ENCODE assay signal across 11 cellular contexts in genomic region chr14:71498151-71498734, GRCh38.
DNase-seq lines count a peak whose midpoint lies in the region; ATAC-seq and TF ChIP-seq lines count a peak whose summit lies in the region.
"Had no signal": no experiment of that assay in that cellular context is flagged by ENCODE, and none has a peak within 500 bp of the region (broad histone marks: within the 10 kb centered on the region; RNA-seq: fewer than 3 reads in every experiment).

No MANE protein-coding gene starts in this region.

- no peaks in the 10 kb centered on the region for H3K27me3 ChIP-seq in skeletal muscle satellite cell (ENCODE audit: control insufficient read depth, insufficient read depth, low read length)
- H3K27me3 ChIP-seq: heart left ventricle had no signal

- H3K4me1 Mint-ChIP-seq in activated CD4-positive, alpha-beta T cell treated with anti-CD3 and anti-CD28 coated beads for 36 hours, result peaks cover 16% of the 10 kb centered on the region

- peaks cover 23% of the 10 kb centered on the region for H3K4me1 ChIP-seq in skeletal muscle satellite cell (ENCODE audit: control insufficient read depth, insufficient read depth, low read length)

- H3K27ac Mint-ChIP-seq in activated CD4-positive, alpha-beta T cell treated with anti-CD3 and anti-CD28 coated beads for 36 hours, result no peak overlapping the region
- H3K27ac Mint-ChIP-seq: T-helper 1 cell treated with Interleukin-12 subunit alpha and Interleukin-12 subunit beta and Interleukin-4 antibody, amounts not matched to agents 30 μg/mL and 1 μg/mL, for 36 hours had no signal

- H3K9ac ChIP-seq in skeletal muscle satellite cell (ENCODE audit: low read depth, low read length), result peak overlapping the region; percentile 20

- H3K4me2 ChIP-seq in skeletal muscle satellite cell (ENCODE audit: low read length), result peak overlapping the region; percentile 3

- intact Hi-C loops in activated CD4-positive, alpha-beta T cell treated with anti-CD3 and anti-CD28 coated beads for 36 hours (cut with DNase I, micrococcal nuclease), result no loop called here

- CTCF ChIA-PET in activated CD4-positive, alpha-beta T cell treated with anti-CD3 and anti-CD28 coated beads for 36 hours (lab: Charles Lee), result interaction anchor here (0.9 to 1.2 kb wide), 4 partner anchors 10 to 55 kb away, joined by 3 to 4 read pairs (median 3); no protein-coding TSS in a partner anchor

- TF ChIP-seq CTCF in GM10266 (IDR thresholded peaks at IDR 0.05; ENCODE audit: control insufficient read depth, insufficient read depth, low read depth, missing control alignments), result no peak

- no peaks in the 10 kb centered on the region for H3K36me3 ChIP-seq in skeletal muscle satellite cell (ENCODE audit: insufficient read depth, low read length)
- H3K36me3 ChIP-seq: heart left ventricle had no signal

- H3K4me3 ChIP-seq in skeletal muscle satellite cell (ENCODE audit: low read length), result no peak overlapping the region
- H3K4me3 ChIP-seq: heart left ventricle had no signal

- POLR2A ChIA-PET in activated CD4-positive, alpha-beta T cell treated with anti-CD3 and anti-CD28 coated beads for 36 hours (lab: Charles Lee), result interaction anchor here (0.8 kb wide), 2 partner anchors 48 to 100 kb away, joined by 3 to 4 read pairs; no protein-coding TSS in a partner anchor

- ATAC-seq in activated CD4-positive, alpha-beta T cell treated with anti-CD3 and anti-CD28 coated beads for 36 hours, result peak; percentile 47
- peak; percentile 19 for ATAC-seq in HG02763 (IDR thresholded peaks at IDR 0.05; ENCODE audit: unreplicated experiment)
- ATAC-seq in SK-N-SH treated with all-trans-retinoic acid at 6 μM for 48 hours, result peak; percentile 61
- ATAC-seq: heart left ventricle had no signal

- no peak for DNase-seq in activated CD4-positive, alpha-beta T cell treated with anti-CD3 and anti-CD28 coated beads for 36 hours
- no peak for DNase-seq in activated CD4-positive, alpha-beta T cell treated with anti-CD3 and anti-CD28 coated beads, Interleukin-2, amount 50 U/mL, for 1 hour
- DNase-seq in GM10266 (ENCODE audit: extremely low spot score) (no peak), SKM-1 (lab: John Stamatoyannopoulos, UW; ENCODE audit: unreplicated experiment) (no peak), NCI-H1105 treated with DMSO at 0.1 percent for 48 hours (lab: John Stamatoyannopoulos, UW) (no peak)
- DNase-seq: heart left ventricle, MV-4-11 had no signal

- H3K36me3 Mint-ChIP-seq in activated CD4-positive, alpha-beta T cell treated with anti-CD3 and anti-CD28 coated beads for 36 hours (ENCODE audit: low read depth), result peaks cover 6% of the 10 kb centered on the region

- H3K9me3 Mint-ChIP-seq in activated CD4-positive, alpha-beta T cell treated with anti-CD3 and anti-CD28 coated beads for 36 hours (ENCODE audit: low read depth), result peaks cover 4% of the 10 kb centered on the region
- H3K9me3 Mint-ChIP-seq: T-helper 1 cell treated with Interleukin-12 subunit alpha and Interleukin-12 subunit beta and Interleukin-4 antibody, amounts not matched to agents 30 μg/mL and 1 μg/mL, for 36 hours had no signal

- no peak overlapping the region for H3K4me3 Mint-ChIP-seq in activated CD4-positive, alpha-beta T cell treated with anti-CD3 and anti-CD28 coated beads for 36 hours
- H3K4me3 Mint-ChIP-seq: T-helper 1 cell treated with Interleukin-12 subunit alpha and Interleukin-12 subunit beta and Interleukin-4 antibody, amounts not matched to agents 30 μg/mL and 1 μg/mL, for 36 hours had no signal

- H3K9me3 ChIP-seq in skeletal muscle satellite cell (replicated peaks; ENCODE audit: low read length), result no peaks in the 10 kb centered on the region

- H3K27me3 Mint-ChIP-seq in activated CD4-positive, alpha-beta T cell treated with anti-CD3 and anti-CD28 coated beads for 36 hours, result no peaks in the 10 kb centered on the region

TF ChIP-seq in SK-N-SH treated with all-trans-retinoic acid at 6 μM for 48 hours, 23 proteins besides CTCF, POLR2A, EP300 and RAD21:
- TF ChIP-seq PPARA (CRISPR knock-in tag; IDR thresholded peaks at IDR 0.05; ENCODE audit: borderline replicate concordance) (no peak), ESRRG (CRISPR knock-in tag; IDR thresholded peaks at IDR 0.05) (no peak), GLIS3 (CRISPR knock-in tag; IDR thresholded peaks at IDR 0.05) (no peak), ZC3H10 (CRISPR knock-in tag; IDR thresholded peaks at IDR 0.05) (no peak), CREB5 (CRISPR knock-in tag; IDR thresholded peaks at IDR 0.05; ENCODE audit: low read depth) (no peak), ZNF8 (CRISPR knock-in tag; IDR thresholded peaks at IDR 0.05) (no peak), PATZ1 (CRISPR knock-in tag; IDR thresholded peaks at IDR 0.05; ENCODE audit: borderline replicate concordance) (no peak), OSR1 (CRISPR knock-in tag; IDR thresholded peaks at IDR 0.05) (no peak), BACH2 (CRISPR knock-in tag; IDR thresholded peaks at IDR 0.05; ENCODE audit: borderline replicate concordance) (no peak), SNAI2 (CRISPR knock-in tag; IDR thresholded peaks at IDR 0.05) (no peak), POU6F1 (CRISPR knock-in tag; IDR thresholded peaks at IDR 0.05; ENCODE audit: borderline replicate concordance, low read depth) (no peak), CSDC2 (CRISPR knock-in tag; IDR thresholded peaks at IDR 0.05) (no peak), RARB (CRISPR knock-in tag; IDR thresholded peaks at IDR 0.05) (no peak), ARNTL (CRISPR knock-in tag; IDR thresholded peaks at IDR 0.05; ENCODE audit: borderline replicate concordance, low read depth) (no peak), ZNF565 (CRISPR knock-in tag; conservative IDR thresholded peaks at IDR 0.05; ENCODE audit: low read depth) (no peak)
